Comparison of ENCODE assay signal across 17 cellular contexts in genomic region chr19:6686628-6686975, GRCh38. TPM values are rescaled to one million over a fixed set of nuclear protein-coding genes. Genes with fewer than 3 reads are reported as not detected.
DNase-seq lines count a peak whose midpoint lies in the region; FAIRE-seq and TF ChIP-seq lines count a peak whose summit lies in the region.
"Had no signal": no experiment of that assay in that cellular context is flagged by ENCODE, and none has a peak within 500 bp of the region (broad histone marks: within the 10 kb centered on the region; RNA-seq: fewer than 3 reads in every experiment).

No MANE protein-coding gene starts in this region.

- no peaks in the 10 kb centered on the region for H3K9me3 ChIP-seq in kidney (ENCODE audit: control insufficient read depth in 1 of 2, low read length in 2 of 2)

- H3K4me3 Mint-ChIP-seq in activated T-helper 2 cell treated with anti-CD3 and anti-CD28 coated beads, Interferon-gamma antibody, Interleukin-2, Interleukin-4, amounts not matched to agents 10 μg/mL and 5 μg/mL and 100 μg/mL, durations not matched to agents 14 hours and 24 hours and 36 hours (ENCODE audit: low read depth) = no peak overlapping the region
- H3K4me3 Mint-ChIP-seq: B cell; CD4-positive, alpha-beta memory T cell; GM23338 had no signal

- H3K36me3 ChIP-seq in kidney (ENCODE audit: control insufficient read depth in 1 of 2, insufficient read depth in 2 of 2, low read length in 2 of 2) = no peaks in the 10 kb centered on the region

- no peaks in the 10 kb centered on the region for H3K4me1 ChIP-seq in kidney (ENCODE audit: control insufficient read depth in 1 of 2, insufficient read depth in 1 of 2, low read depth in 1 of 2, low read length in 2 of 2)

- H3K4me1 Mint-ChIP-seq in activated T-helper 2 cell treated with anti-CD3 and anti-CD28 coated beads, Interferon-gamma antibody, Interleukin-2, Interleukin-4, amounts not matched to agents 10 μg/mL and 5 μg/mL and 100 μg/mL, durations not matched to agents 14 hours and 24 hours and 36 hours (ENCODE audit: low read depth) = peaks cover 39% of the 10 kb centered on the region
- H3K4me1 Mint-ChIP-seq: B cell; CD4-positive, alpha-beta memory T cell; GM23338 had no signal

- no peaks in the 10 kb centered on the region for H3K27me3 Mint-ChIP-seq in activated T-helper 2 cell treated with anti-CD3 and anti-CD28 coated beads, Interferon-gamma antibody, Interleukin-2, Interleukin-4, amounts not matched to agents 10 μg/mL and 5 μg/mL and 100 μg/mL, durations not matched to agents 14 hours and 24 hours and 36 hours (ENCODE audit: low read depth)
- H3K27me3 Mint-ChIP-seq: CD4-positive, alpha-beta memory T cell had no signal

- no peak for FAIRE-seq in kidney (lab: Jason Lieb, UNC)
- FAIRE-seq in HTR-8/SVneo (lab: Jason Lieb, UNC) = no peak
- FAIRE-seq: A204.1, GM12891, K562 had no signal

- H3K27ac Mint-ChIP-seq in activated T-helper 2 cell treated with anti-CD3 and anti-CD28 coated beads, Interferon-gamma antibody, Interleukin-2, Interleukin-4, amounts not matched to agents 10 μg/mL and 5 μg/mL and 100 μg/mL, durations not matched to agents 14 hours and 24 hours and 36 hours = peak overlapping the region; percentile 9
- H3K27ac Mint-ChIP-seq: B cell; CD4-positive, alpha-beta memory T cell; GM23338 had no signal

- intact Hi-C loops in activated T-helper 2 cell treated with anti-CD3 and anti-CD28 coated beads, Interferon-gamma antibody, Interleukin-2, Interleukin-4, amounts not matched to agents 10 μg/mL and 5 μg/mL and 100 μg/mL, durations not matched to agents 14 hours and 24 hours and 36 hours (cut with micrococcal nuclease) = no loop called here
- intact Hi-C loops in kidney (cut with DNase I) (no loop called here), posterior vena cava (cut with DNase I) (no loop called here), cardiac septum (cut with DNase I) (no loop called here)

- DNase-seq in activated T-helper 2 cell treated with anti-CD3 and anti-CD28 coated beads, Interferon-gamma antibody, Interleukin-2, Interleukin-4, amounts not matched to agents 10 μg/mL and 5 μg/mL and 100 μg/mL, durations not matched to agents 14 hours and 24 hours and 36 hours (ENCODE audit: low spot score) = no peak
- DNase-seq in kidney = peak; percentile 3
- peak; percentile 19 for DNase-seq in posterior vena cava (ENCODE audit: low spot score)
- DNase-seq in SIG-M5 (lab: John Stamatoyannopoulos, UW) = no peak
- DNase-seq in cardiac septum (ENCODE audit: low spot score) = no peak
- DNase-seq in HTR-8/SVneo (ENCODE audit: insufficient read length, low spot score) = no peak
- DNase-seq: CD4-positive, alpha-beta memory T cell; DMS79; H7 had no signal

- H3K9ac ChIP-seq in kidney (ENCODE audit: low read length in 2 of 2) = no peak overlapping the region

- peak overlapping the region in 1 of 2 donors; percentile 10 for H3K4me3 ChIP-seq in kidney (ENCODE audit: low read length in 2 of 2)
- H3K4me3 ChIP-seq: GM23338, K562 had no signal

- no peak overlapping the region for H3K27ac ChIP-seq in kidney (ENCODE audit: low read depth in 2 of 2, low read length in 2 of 2)
- H3K27ac ChIP-seq: C4-2B had no signal

- H3K36me3 Mint-ChIP-seq in activated T-helper 2 cell treated with anti-CD3 and anti-CD28 coated beads, Interferon-gamma antibody, Interleukin-2, Interleukin-4, amounts not matched to agents 10 μg/mL and 5 μg/mL and 100 μg/mL, durations not matched to agents 14 hours and 24 hours and 36 hours (ENCODE audit: low read depth) = peaks cover 5% of the 10 kb centered on the region
- H3K36me3 Mint-ChIP-seq: CD4-positive, alpha-beta memory T cell had no signal

- H3K9me3 Mint-ChIP-seq in activated T-helper 2 cell treated with anti-CD3 and anti-CD28 coated beads, Interferon-gamma antibody, Interleukin-2, Interleukin-4, amounts not matched to agents 10 μg/mL and 5 μg/mL and 100 μg/mL, durations not matched to agents 14 hours and 24 hours and 36 hours = peaks cover 5% of the 10 kb centered on the region
- H3K9me3 Mint-ChIP-seq: CD4-positive, alpha-beta memory T cell had no signal

- no peak for TF ChIP-seq CTCF in kidney (IDR thresholded peaks at IDR 0.05; ENCODE audit: borderline replicate concordance, extremely low read depth, insufficient read depth)

RNA-seq across cellular contexts. Expression of gene TNFSF14, which starts 16.6 kb away (rescaled TPM):
- total RNA-seq in activated T-helper 2 cell treated with anti-CD3 and anti-CD28 coated beads, Interferon-gamma antibody, Interleukin-2, Interleukin-4, amounts not matched to agents 10 μg/mL and 5 μg/mL and 100 μg/mL, durations not matched to agents 14 hours and 24 hours and 36 hours = 99.5 and 102 TPM in 2 replicates
- total RNA-seq in kidney = 2.5 TPM
- polyA plus RNA-seq in kidney (ENCODE audit: insufficient read depth, low read depth, low replicate concordance) = not detected
- 1 to 10 TPM; 1.4 to 1.6 TPM for total RNA-seq in posterior vena cava
- 0.35 TPM for total RNA-seq in cardiac septum
- total RNA-seq: G401, GM23338, HT1080 had no signal
- polyA plus RNA-seq: GM23338 had no signal

RNA-seq across cellular contexts. Expression of gene C3, which starts 33.8 kb away (rescaled TPM):
- 4.4 and 6.3 TPM in 2 replicates for total RNA-seq in activated T-helper 2 cell treated with anti-CD3 and anti-CD28 coated beads, Interferon-gamma antibody, Interleukin-2, Interleukin-4, amounts not matched to agents 10 μg/mL and 5 μg/mL and 100 μg/mL, durations not matched to agents 14 hours and 24 hours and 36 hours
- total RNA-seq in kidney (3,831 TPM), posterior vena cava (1,000 to 10,000 TPM in 1 of 2 donors, 100 to 1,000 TPM in 1; 929 to 2,763 TPM), cardiac septum (50.6 TPM)
- polyA plus RNA-seq in kidney (ENCODE audit: insufficient read depth, low read depth, low replicate concordance) = 452 TPM
- polyA plus RNA-seq: CD4-positive, alpha-beta memory T cell had no signal

RNA-seq across cellular contexts. Expression of gene GPR108, which starts 50.8 kb away (rescaled TPM):
- total RNA-seq in activated T-helper 2 cell treated with anti-CD3 and anti-CD28 coated beads, Interferon-gamma antibody, Interleukin-2, Interleukin-4, amounts not matched to agents 10 μg/mL and 5 μg/mL and 100 μg/mL, durations not matched to agents 14 hours and 24 hours and 36 hours = 90.4 and 95.4 TPM in 2 replicates
- total RNA-seq in kidney = 113 TPM
- polyA plus RNA-seq in kidney (ENCODE audit: insufficient read depth, low read depth, low replicate concordance) = 144 TPM
- total RNA-seq in posterior vena cava = 10 to 100 TPM; 39.3 to 43.4 TPM
- 22.5 TPM for total RNA-seq in cardiac septum

RNA-seq across cellular contexts. Expression of gene TRIP10, which starts 52.9 kb away (rescaled TPM):
- 55.2 and 64.7 TPM in 2 replicates for total RNA-seq in activated T-helper 2 cell treated with anti-CD3 and anti-CD28 coated beads, Interferon-gamma antibody, Interleukin-2, Interleukin-4, amounts not matched to agents 10 μg/mL and 5 μg/mL and 100 μg/mL, durations not matched to agents 14 hours and 24 hours and 36 hours
- total RNA-seq in kidney (92.9 TPM), posterior vena cava (10 to 100 TPM; 83.2 to 92.6 TPM), cardiac septum (86.1 TPM)
- polyA plus RNA-seq in kidney (ENCODE audit: insufficient read depth, low read depth, low replicate concordance) = 57.5 TPM

Comparison
In these comparisons a context has a peak if more than half of its experiments do, and no peak if none do; other contexts are left out.
1. DNase-seq: peak in kidney (single experiment) and posterior vena cava (single experiment); none in activated T-helper 2 cell treated with anti-CD3 and anti-CD28 coated beads, Interferon-gamma antibody, Interleukin-2, Interleukin-4, amounts not matched to agents 10 μg/mL and 5 μg/mL and 100 μg/mL, durations not matched to agents 14 hours and 24 hours and 36 hours (single experiment), SIG-M5 (single experiment), cardiac septum (single experiment) and HTR-8/SVneo (single experiment).
2. RNA of gene TNFSF14, which starts 16.6 kb away (total RNA-seq): 99.5 to 102 TPM in activated T-helper 2 cell treated with anti-CD3 and anti-CD28 coated beads, Interferon-gamma antibody, Interleukin-2, Interleukin-4, amounts not matched to agents 10 μg/mL and 5 μg/mL and 100 μg/mL, durations not matched to agents 14 hours and 24 hours and 36 hours; 2.5 TPM in kidney (single experiment), 1.4 to 1.6 TPM in posterior vena cava and 0.35 TPM in cardiac septum (single experiment); every median in the first group is over 10 times any median in the second.
3. RNA of gene C3, which starts 33.8 kb away (total RNA-seq): 3,831 TPM in kidney (single experiment) and 929 to 2,763 TPM in posterior vena cava; 50.6 TPM in cardiac septum (single experiment) and 4.4 to 6.3 TPM in activated T-helper 2 cell treated with anti-CD3 and anti-CD28 coated beads, Interferon-gamma antibody, Interleukin-2, Interleukin-4, amounts not matched to agents 10 μg/mL and 5 μg/mL and 100 μg/mL, durations not matched to agents 14 hours and 24 hours and 36 hours; every median in the first group is over 10 times any median in the second.